Comparison of ENCODE assay signal across 16 cellular contexts in the genomic region with DNA sequence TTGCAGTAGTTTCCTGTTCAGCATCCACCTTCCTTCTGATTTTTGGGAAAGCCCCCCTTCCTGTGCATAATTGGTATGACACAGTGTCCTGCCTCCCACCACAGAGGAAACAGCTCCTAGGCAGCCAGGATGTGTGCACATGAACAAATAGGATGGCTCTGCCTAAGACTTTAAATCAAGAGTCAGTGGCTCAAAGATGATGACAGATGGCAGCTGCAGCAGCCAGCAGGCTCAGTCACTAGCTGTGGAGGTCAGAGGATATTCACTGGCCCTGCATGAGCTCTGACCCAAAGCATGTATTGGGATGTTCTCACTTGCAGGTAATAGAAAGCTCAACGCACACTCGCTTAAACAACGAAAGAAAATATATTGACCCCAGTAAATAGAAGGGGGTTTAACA.
DNase-seq lines count a peak whose midpoint lies in the region; ATAC-seq and TF ChIP-seq lines count a peak whose summit lies in the region.
"Had no signal": no experiment of that assay in that cellular context is flagged by ENCODE, and none has a peak within 500 bp of the region (broad histone marks: within the 10 kb centered on the region; RNA-seq: fewer than 3 reads in every experiment).

No MANE protein-coding gene starts in this region.

- H3K9me3 Mint-ChIP-seq in brain = peaks cover 6 to 28% (median 17%) of the 10 kb centered on the region in 5 experiments

- peak; percentile 42 for ATAC-seq in HG02759 (IDR thresholded peaks at IDR 0.05; ENCODE audit: unreplicated experiment)
- no peak for ATAC-seq in GM18520 (IDR thresholded peaks at IDR 0.05; ENCODE audit: unreplicated experiment)
- no peak for ATAC-seq in HG03342 (IDR thresholded peaks at IDR 0.05; ENCODE audit: unreplicated experiment)
- ATAC-seq: Right ventricle myocardium inferior had no signal

- DNase-seq in DMS153 (lab: John Stamatoyannopoulos, UW) (peak; percentile 20), DMS153 treated with DMSO at 0.1 percent for 48 hours (lab: John Stamatoyannopoulos, UW; ENCODE audit: unreplicated experiment) (no peak), myocyte (ENCODE audit: low read depth) (peak; percentile 9), CD1c-positive myeloid dendritic cell (ENCODE audit: extremely low spot score) (no peak)
- DNase-seq: BE2C, HCEC 1CT, NCI-H1105, NCI-H187 treated with DMSO at 0.1 percent for 48 hours, NCI-H446, NCI-H774, Peyer's patch had no signal

- TF ChIP-seq CTCF in brain (conservative IDR thresholded peaks at IDR 0.05) = no peak

- peaks cover 31% of the 10 kb centered on the region for H3K4me1 Mint-ChIP-seq in brain

- H3K4me3 Mint-ChIP-seq in brain = peak overlapping the region in 1 of 5 experiments; percentile 51

- H3K36me3 Mint-ChIP-seq in brain = peaks cover 47% of the 10 kb centered on the region

- no peaks in the 10 kb centered on the region for H3K27me3 Mint-ChIP-seq in brain

- peak overlapping the region in 4 of 5 experiments; percentile 30 to 83 (median 65) for H3K27ac Mint-ChIP-seq in brain

Comparison
In these comparisons a context has a peak if more than half of its experiments do, and no peak if none do; other contexts are left out.
1. DNase-seq: peak in DMS153 (single experiment) and myocyte (single experiment); none in DMS153 treated with DMSO at 0.1 percent for 48 hours (single experiment) and CD1c-positive myeloid dendritic cell (single experiment).